ENCODE assay signal across 20 cellular contexts in genomic region chr2:85549095-85549494, GRCh38. TPM values are rescaled to one million over a fixed set of nuclear protein-coding genes. Genes with fewer than 3 reads are reported as not detected.
A peak's percentile ranks its signal among the peaks of the same experiment; 100 is the strongest.
DNase-seq lines count a peak whose midpoint lies in the region; ATAC-seq, FAIRE-seq and TF ChIP-seq lines count a peak whose summit lies in the region.
"Had no signal": no experiment of that assay in that cellular context is flagged by ENCODE, and none has a peak within 500 bp of the region (broad histone marks: within the 10 kb centered on the region; RNA-seq: fewer than 3 reads in every experiment).

No MANE protein-coding gene starts in this region.

- TF ChIP-seq CTCF in HepG2 (CRISPR knock-in tag; IDR thresholded peaks at IDR 0.05) (no peak), right lobe of liver (IDR thresholded peaks at IDR 0.05) (no peak), astrocyte (IDR thresholded peaks at IDR 0.05; ENCODE audit: insufficient read depth, low read depth, low read length) (no peak), osteocyte (IDR thresholded peaks at IDR 0.05) (no peak)

- peaks cover 29% of the 10 kb centered on the region for H3K36me3 Mint-ChIP-seq in astrocyte (ENCODE audit: low read depth, unreplicated experiment)
- H3K36me3 Mint-ChIP-seq in osteocyte (ENCODE audit: unreplicated experiment): peaks cover 26% of the 10 kb centered on the region

- BruUV-seq in HepG2 (replicated peaks; lab: Mats Ljungman, UMichigan): no TSS peak

- H3K9ac ChIP-seq in HepG2 (ENCODE audit: insufficient read depth, low read depth, low read length) (no peak overlapping the region), astrocyte (ENCODE audit: low read length) (no peak overlapping the region)

- CTCF ChIA-PET in HepG2 (lab: Yijun Ruan, JAX; ENCODE audit: low intra/inter-chr PET ratio, low total read pairs): interaction anchor here (4.8 kb wide), 1 partner anchor 128 kb away, joined by 45 read pairs; no protein-coding TSS in a partner anchor

- H3K9me3 Mint-ChIP-seq in astrocyte (ENCODE audit: unreplicated experiment) (no peaks in the 10 kb centered on the region), osteocyte (ENCODE audit: unreplicated experiment) (no peaks in the 10 kb centered on the region)
- H3K9me3 Mint-ChIP-seq: activated B cell treated with CpG ODN at 0.5 μM for 24 hours; CD4-positive, CD25-positive, alpha-beta regulatory T cell; T-helper 2 cell treated with Interferon-gamma antibody and Interleukin-4, amounts not matched to agents 5 μg/mL and 100 μg/mL, for 36 hours had no signal

- H3K4me3 ChIP-seq in HepG2 (replicated peaks in 1 of 3; ENCODE audit: insufficient read depth in 1 of 3, low read depth in 2 of 3, low read length in 3 of 3) (no peak overlapping the region), right lobe of liver (no peak overlapping the region), astrocyte (ENCODE audit: insufficient read depth, low read depth, low read length) (no peak overlapping the region)
- H3K4me3 ChIP-seq: hepatocyte had no signal

- TF ChIP-seq EP300 in HepG2 (IDR thresholded peaks at IDR 0.05; ENCODE audit: low read depth in 2 of 2, low read length in 2 of 2) (no peak), HepG2 (CRISPR knock-in tag; IDR thresholded peaks at IDR 0.05; ENCODE audit: borderline replicate concordance) (no peak)

- H3K27me3 ChIP-seq in HepG2 (ENCODE audit: control insufficient read depth in 1 of 2, insufficient read depth in 2 of 2, low read length in 2 of 2) (no peaks in the 10 kb centered on the region), right lobe of liver (no peaks in the 10 kb centered on the region), astrocyte (ENCODE audit: insufficient read depth, low read length) (no peaks in the 10 kb centered on the region)
- H3K27me3 ChIP-seq: hepatocyte had no signal

- ATAC-seq in HepG2 (no peak), right lobe of liver (no peak), HG03108 (IDR thresholded peaks at IDR 0.05; ENCODE audit: unreplicated experiment) (no peak)
- ATAC-seq: activated CD8-positive, alpha-beta T cell treated with anti-CD3 and anti-CD28 coated beads, Interleukin-2, amount 10 ng/mL, durations not matched to agents 7 days and 5 days; left ventricle myocardium superior had no signal

- H3K79me2 ChIP-seq in HepG2 (ENCODE audit: insufficient read depth, low read length): no peaks in the 10 kb centered on the region
- H3K79me2 ChIP-seq in astrocyte (ENCODE audit: insufficient read depth, low read length): no peaks in the 10 kb centered on the region
- H3K79me2 ChIP-seq: hepatocyte had no signal

- POLR2A ChIA-PET in HepG2 (lab: Yijun Ruan, JAX): interaction anchor here (1.4 to 20.8 kb wide), 6 partner anchors 8 to 128 kb away, joined by 4 to 645 read pairs (median 131); partner anchors contain the start of genes C2orf68, GGCX, MAT2A and RNF181

- TF ChIP-seq POLR2A in HepG2 (IDR thresholded peaks at IDR 0.05; ENCODE audit: insufficient read depth in 1 of 2, low read depth in 2 of 2, low read length in 2 of 2) (no peak; a peak in 1 of 4 replicates), right lobe of liver (IDR thresholded peaks at IDR 0.05) (no peak)

- H3K9me3 ChIP-seq in HepG2 (ENCODE audit: low read length): no peaks in the 10 kb centered on the region
- H3K9me3 ChIP-seq in right lobe of liver: no peaks in the 10 kb centered on the region
- H3K9me3 ChIP-seq in astrocyte (ENCODE audit: insufficient read depth, low read depth, low read length): no peaks in the 10 kb centered on the region

- H3K4me2 ChIP-seq in HepG2 (ENCODE audit: low read depth, low read length): no peak overlapping the region
- peak overlapping the region; percentile 66 for H3K4me2 ChIP-seq in astrocyte (ENCODE audit: low read length)
- H3K4me2 ChIP-seq: hepatocyte had no signal

- peaks cover 23% of the 10 kb centered on the region for H3K4me1 Mint-ChIP-seq in astrocyte (ENCODE audit: low read depth, unreplicated experiment)
- H3K4me1 Mint-ChIP-seq in osteocyte (ENCODE audit: unreplicated experiment): peaks cover 13% of the 10 kb centered on the region

- H3K27ac ChIP-seq in HepG2 (ENCODE audit: extremely low read length, insufficient read depth, low read length): no peak overlapping the region
- H3K27ac ChIP-seq in right lobe of liver: no peak overlapping the region
- H3K27ac ChIP-seq in astrocyte (ENCODE audit: low read depth, low read length): no peak overlapping the region

- DNase-seq in HepG2 (ENCODE audit: low spot score): no peak
- DNase-seq in right lobe of liver: no peak
- no peak for DNase-seq in astrocyte (ENCODE audit: low read depth)
- no peak for DNase-seq in osteocyte (ENCODE audit: extremely low spot score, unreplicated experiment)
- no peak for DNase-seq in kidney tubule cell (ENCODE audit: low spot score)
- no peak for DNase-seq in activated CD4-positive, CD25-positive, alpha-beta regulatory T cell (lab: John Stamatoyannopoulos, UW)
- no peak for DNase-seq in stimulated activated CD4-positive, alpha-beta T cell treated with anti-CD3 and anti-CD28 coated beads, Interleukin-4, amount 100 ng/mL, for 4 hours
- DNase-seq: activated B cell treated with CpG ODN at 0.5 μM for 24 hours; activated CD8-positive, alpha-beta T cell treated with anti-CD3 and anti-CD28 coated beads, Interleukin-2, amount 10 ng/mL, durations not matched to agents 7 days and 5 days; activated naive CD4-positive, alpha-beta T cell; activated T-cell treated with anti-CD3 and anti-CD28 coated beads, Interleukin-2, amount 50 U/mL, for 1 hour; CD4-positive, CD25-positive, alpha-beta regulatory T cell; DMS 273 treated with DMSO at 0.1 percent for 48 hours; left ventricle myocardium superior; NCI-H1417 treated with DMSO at 0.1 percent for 48 hours; NCI-H510A treated with DMSO at 0.1 percent for 48 hours had no signal

- in situ Hi-C loops in HepG2 (cut with HindIII; ENCODE audit: extremely low pct_ligation_motif_present, low pct_unique_long_range_greater_than_20kb): no loop called here

- 96% methylated on average over 10 of the region's 10 CpGs for WGBS in HepG2 (ENCODE audit: low lambda C conversion rate)
- 89% methylated on average over 10 of the region's 10 CpGs for WGBS in right lobe of liver (ENCODE audit: insufficient coverage, low coverage, low lambda C conversion rate, missing lambda C conversion rate)

- H3K27me3 Mint-ChIP-seq in astrocyte (ENCODE audit: low read depth, unreplicated experiment) (no peaks in the 10 kb centered on the region), osteocyte (ENCODE audit: unreplicated experiment) (no peaks in the 10 kb centered on the region)
- H3K27me3 Mint-ChIP-seq: activated B cell treated with CpG ODN at 0.5 μM for 24 hours; CD4-positive, CD25-positive, alpha-beta regulatory T cell had no signal

- H4K20me1 ChIP-seq in HepG2 (ENCODE audit: insufficient read depth, low read length) (peaks cover 12% of the 10 kb centered on the region), astrocyte (ENCODE audit: insufficient read depth, low read length) (peaks cover 39% of the 10 kb centered on the region)

- no peaks in the 10 kb centered on the region for H3K4me1 ChIP-seq in HepG2 (ENCODE audit: insufficient read depth, low read length)
- no peaks in the 10 kb centered on the region for H3K4me1 ChIP-seq in right lobe of liver
- H3K4me1 ChIP-seq in astrocyte (ENCODE audit: insufficient read depth, low read length): peaks cover 10% of the 10 kb centered on the region

- H3K27ac Mint-ChIP-seq in astrocyte (ENCODE audit: unreplicated experiment) (no peak overlapping the region), osteocyte (ENCODE audit: unreplicated experiment) (peak overlapping the region; percentile 4)
- H3K27ac Mint-ChIP-seq: activated B cell treated with CpG ODN at 0.5 μM for 24 hours; T-helper 2 cell treated with Interferon-gamma antibody and Interleukin-4, amounts not matched to agents 5 μg/mL and 100 μg/mL, for 36 hours had no signal

- intact Hi-C loops in HepG2 (cut with micrococcal nuclease; ENCODE audit: unreplicated experiment): no loop called here
- intact Hi-C loops in right lobe of liver (cut with DNase I): no loop called here

- no peak overlapping the region for H3K4me3 Mint-ChIP-seq in astrocyte (ENCODE audit: unreplicated experiment)
- no peak overlapping the region for H3K4me3 Mint-ChIP-seq in osteocyte (ENCODE audit: unreplicated experiment)
- H3K4me3 Mint-ChIP-seq: activated B cell treated with CpG ODN at 0.5 μM for 24 hours; activated CD8-positive, alpha-beta T cell treated with anti-CD3 and anti-CD28 coated beads, Interleukin-2, amount 10 ng/mL, durations not matched to agents 7 days and 5 days; CD4-positive, CD25-positive, alpha-beta regulatory T cell; T-helper 2 cell treated with Interferon-gamma antibody and Interleukin-4, amounts not matched to agents 5 μg/mL and 100 μg/mL, for 36 hours had no signal

- no peak for FAIRE-seq in HepG2 (lab: Jason Lieb, UNC)
- no peak for FAIRE-seq in astrocyte (lab: Jason Lieb, UNC)
- FAIRE-seq: RCC 7860 had no signal

- H3K36me3 ChIP-seq in HepG2 (replicated peaks in 1 of 2; ENCODE audit: control insufficient read depth in 1 of 2, insufficient read depth in 2 of 2, low read length in 2 of 2): peaks cover 34 to 57% of the 10 kb centered on the region in 2 experiments
- peaks cover 11 to 76% (median 34%) of the 10 kb centered on the region in 4 donors for H3K36me3 ChIP-seq in right lobe of liver
- peaks cover 60% of the 10 kb centered on the region for H3K36me3 ChIP-seq in astrocyte (ENCODE audit: insufficient read depth, low read length)

- H2AFZ ChIP-seq in HepG2 (ENCODE audit: low read length): no peak overlapping the region
- H2AFZ ChIP-seq in astrocyte (ENCODE audit: low read depth, low read length): no peak overlapping the region
- H2AFZ ChIP-seq: hepatocyte had no signal

- no peak for TF ChIP-seq RAD21 in HepG2 (CRISPR knock-in tag; IDR thresholded peaks at IDR 0.05)

RNA-seq across cellular contexts. Expression of gene MAT2A, which starts 10.1 kb away (rescaled TPM):
- total RNA-seq in HepG2 (2016; rRNA removed; fragmentation: Illumina TruSeq; extraction: Trizol) (55.8 and 155 TPM in 2 replicates), right lobe of liver (100 to 1,000 TPM in 3 of 6 experiments, 10 to 100 TPM in 3; 57.8 to 118 (median 102) TPM), astrocyte (175 and 180 TPM in 2 replicates), osteocyte (178 and 183 TPM in 2 replicates)
- 17.0 and 17.4 TPM in 2 replicates for total RNA-seq in HepG2 (2016; cell fraction: cytosol; rRNA removed; fragmentation: Illumina TruSeq; extraction: Trizol; ENCODE audit: low read depth)
- 56.1 and 159 TPM in 2 replicates for total RNA-seq in HepG2 (2016; cell fraction: insoluble cytoplasmic fraction; rRNA removed; fragmentation: Illumina TruSeq; extraction: Trizol)
- 24.5 and 25.4 TPM in 2 replicates for total RNA-seq in HepG2 (2016; cell fraction: membrane; rRNA removed; fragmentation: Illumina TruSeq; extraction: Trizol)
- 512 and 527 TPM in 2 replicates for total RNA-seq in HepG2 (2016; cell fraction: nucleus; rRNA removed; fragmentation: Illumina TruSeq; extraction: Trizol)
- 331 and 367 TPM in 2 replicates for polyA plus RNA-seq in HepG2 (2011; rRNA removed)
- 57.6 and 71.2 TPM in 2 replicates for polyA plus RNA-seq in HepG2 (2011; cell fraction: cytosol; rRNA removed)
- polyA plus RNA-seq in HepG2 (2011; cell fraction: nucleus; rRNA removed): 1,062 and 1,322 TPM in 2 replicates
- polyA plus RNA-seq in HepG2 (2012): 226 and 241 TPM in 2 replicates
- polyA plus RNA-seq in HepG2 (2016; cell fraction: cytosol; fragmentation: Illumina TruSeq; extraction: Trizol; ENCODE audit: low read depth): 3.7 and 4.3 TPM in 2 replicates
- 67.1 and 68.7 TPM in 2 replicates for polyA plus RNA-seq in HepG2 (2016; cell fraction: insoluble cytoplasmic fraction; fragmentation: Illumina TruSeq; extraction: Trizol; ENCODE audit: low read depth)
- polyA plus RNA-seq in HepG2 (2016; cell fraction: membrane; fragmentation: Illumina TruSeq; extraction: Trizol; ENCODE audit: low read depth): 13.5 TPM in 2 replicates
- 1,060 and 1,066 TPM in 2 replicates for polyA plus RNA-seq in HepG2 (2016; cell fraction: nucleus; fragmentation: Illumina TruSeq; extraction: Trizol; ENCODE audit: insufficient read depth, low read depth)
- polyA minus RNA-seq in HepG2 (2011; rRNA and poly(A)+ RNA removed; ENCODE audit: low replicate concordance): 260 and 404 TPM in 2 replicates
- polyA minus RNA-seq in HepG2 (2011; cell fraction: cytosol; rRNA and poly(A)+ RNA removed): 43.2 and 67.4 TPM in 2 replicates
- polyA minus RNA-seq in HepG2 (2011; cell fraction: nucleus; rRNA and poly(A)+ RNA removed): 961 and 1,136 TPM in 2 replicates

RNA-seq across cellular contexts. Expression of gene GGCX, which starts 12.2 kb away (rescaled TPM):
- total RNA-seq in HepG2 (2016; rRNA removed; fragmentation: Illumina TruSeq; extraction: Trizol) (51.3 and 103 TPM in 2 replicates), right lobe of liver (100 to 1,000 TPM in 4 of 6 experiments, 10 to 100 TPM in 2; 89.6 to 238 (median 183) TPM), astrocyte (79.0 and 94.6 TPM in 2 replicates), osteocyte (58.2 and 59.6 TPM in 2 replicates)
- 17.1 and 22.7 TPM in 2 replicates for total RNA-seq in HepG2 (2016; cell fraction: cytosol; rRNA removed; fragmentation: Illumina TruSeq; extraction: Trizol; ENCODE audit: low read depth)
- 48.3 and 106 TPM in 2 replicates for total RNA-seq in HepG2 (2016; cell fraction: insoluble cytoplasmic fraction; rRNA removed; fragmentation: Illumina TruSeq; extraction: Trizol)
- total RNA-seq in HepG2 (2016; cell fraction: membrane; rRNA removed; fragmentation: Illumina TruSeq; extraction: Trizol): 29.4 and 31.6 TPM in 2 replicates
- 105 and 118 TPM in 2 replicates for total RNA-seq in HepG2 (2016; cell fraction: nucleus; rRNA removed; fragmentation: Illumina TruSeq; extraction: Trizol)
- 72.5 and 74.9 TPM in 2 replicates for polyA plus RNA-seq in HepG2 (2011; rRNA removed)
- polyA plus RNA-seq in HepG2 (2011; cell fraction: cytosol; rRNA removed): 69.2 and 77.6 TPM in 2 replicates
- 125 and 131 TPM in 2 replicates for polyA plus RNA-seq in HepG2 (2011; cell fraction: nucleus; rRNA removed)
- 61.2 and 76.7 TPM in 2 replicates for polyA plus RNA-seq in HepG2 (2012)
- polyA plus RNA-seq in HepG2 (2016; cell fraction: cytosol; fragmentation: Illumina TruSeq; extraction: Trizol; ENCODE audit: low read depth): 13.3 and 16.7 TPM in 2 replicates
- 30.8 and 40.7 TPM in 2 replicates for polyA plus RNA-seq in HepG2 (2016; cell fraction: insoluble cytoplasmic fraction; fragmentation: Illumina TruSeq; extraction: Trizol; ENCODE audit: low read depth)
- 17.3 and 20.9 TPM in 2 replicates for polyA plus RNA-seq in HepG2 (2016; cell fraction: membrane; fragmentation: Illumina TruSeq; extraction: Trizol; ENCODE audit: low read depth)
- polyA plus RNA-seq in HepG2 (2016; cell fraction: nucleus; fragmentation: Illumina TruSeq; extraction: Trizol; ENCODE audit: insufficient read depth, low read depth): 107 and 111 TPM in 2 replicates
- polyA minus RNA-seq in HepG2 (2011; rRNA and poly(A)+ RNA removed; ENCODE audit: low replicate concordance): 104 and 294 TPM in 2 replicates
- 49.5 and 52.3 TPM in 2 replicates for polyA minus RNA-seq in HepG2 (2011; cell fraction: cytosol; rRNA and poly(A)+ RNA removed)
- polyA minus RNA-seq in HepG2 (2011; cell fraction: nucleus; rRNA and poly(A)+ RNA removed): 129 and 159 TPM in 2 replicates

RNA-seq across cellular contexts. Expression of gene VAMP8, which starts 28.3 kb away (rescaled TPM):
- total RNA-seq in HepG2 (2016; rRNA removed; fragmentation: Illumina TruSeq; extraction: Trizol): 83.3 and 97.0 TPM in 2 replicates
- 33.0 and 34.9 TPM in 2 replicates for total RNA-seq in HepG2 (2016; cell fraction: cytosol; rRNA removed; fragmentation: Illumina TruSeq; extraction: Trizol; ENCODE audit: low read depth)
- total RNA-seq in HepG2 (2016; cell fraction: insoluble cytoplasmic fraction; rRNA removed; fragmentation: Illumina TruSeq; extraction: Trizol): 91.8 and 96.6 TPM in 2 replicates
- 38.7 and 40.7 TPM in 2 replicates for total RNA-seq in HepG2 (2016; cell fraction: membrane; rRNA removed; fragmentation: Illumina TruSeq; extraction: Trizol)
- total RNA-seq in HepG2 (2016; cell fraction: nucleus; rRNA removed; fragmentation: Illumina TruSeq; extraction: Trizol): 36.3 and 40.3 TPM in 2 replicates
- polyA plus RNA-seq in HepG2 (2011; rRNA removed): 151 and 157 TPM in 2 replicates
- 149 and 196 TPM in 2 replicates for polyA plus RNA-seq in HepG2 (2011; cell fraction: cytosol; rRNA removed)
- 67.9 and 94.0 TPM in 2 replicates for polyA plus RNA-seq in HepG2 (2011; cell fraction: nucleus; rRNA removed)
- polyA plus RNA-seq in HepG2 (2012): 146 and 149 TPM in 2 replicates
- polyA plus RNA-seq in HepG2 (2016; cell fraction: cytosol; fragmentation: Illumina TruSeq; extraction: Trizol; ENCODE audit: low read depth): 45.1 and 52.0 TPM in 2 replicates
- polyA plus RNA-seq in HepG2 (2016; cell fraction: insoluble cytoplasmic fraction; fragmentation: Illumina TruSeq; extraction: Trizol; ENCODE audit: low read depth): 141 and 157 TPM in 2 replicates
- 48.0 and 51.7 TPM in 2 replicates for polyA plus RNA-seq in HepG2 (2016; cell fraction: membrane; fragmentation: Illumina TruSeq; extraction: Trizol; ENCODE audit: low read depth)
- polyA plus RNA-seq in HepG2 (2016; cell fraction: nucleus; fragmentation: Illumina TruSeq; extraction: Trizol; ENCODE audit: insufficient read depth, low read depth): 89.3 and 90.1 TPM in 2 replicates
- polyA minus RNA-seq in HepG2 (2011; rRNA and poly(A)+ RNA removed; ENCODE audit: low replicate concordance): 33.8 and 60.6 TPM in 2 replicates
- polyA minus RNA-seq in HepG2 (2011; cell fraction: cytosol; rRNA and poly(A)+ RNA removed): 17.8 and 20.1 TPM in 2 replicates
- polyA minus RNA-seq in HepG2 (2011; cell fraction: nucleus; rRNA and poly(A)+ RNA removed): 16.2 and 24.6 TPM in 2 replicates
- 100 to 1,000 TPM in 1 of 6 experiments, 10 to 100 TPM in 5; 59.5 to 107 (median 74.5) TPM for total RNA-seq in right lobe of liver
- 30.6 and 35.3 TPM in 2 replicates for total RNA-seq in astrocyte
- 3.1 and 3.8 TPM in 2 replicates for total RNA-seq in osteocyte

RNA-seq across cellular contexts. Expression of gene VAMP5, which starts 35.1 kb away (rescaled TPM):
- total RNA-seq in HepG2 (2016; rRNA removed; fragmentation: Illumina TruSeq; extraction: Trizol) (7.2 and 9.0 TPM in 2 replicates), right lobe of liver (10 to 100 TPM; 27.2 to 50.1 (median 34.7) TPM), astrocyte (17.1 and 17.6 TPM in 2 replicates), osteocyte (not detected in 2 replicates)
- 13.9 and 18.3 TPM in 2 replicates for total RNA-seq in HepG2 (2016; cell fraction: cytosol; rRNA removed; fragmentation: Illumina TruSeq; extraction: Trizol; ENCODE audit: low read depth)
- total RNA-seq in HepG2 (2016; cell fraction: insoluble cytoplasmic fraction; rRNA removed; fragmentation: Illumina TruSeq; extraction: Trizol): 7.1 and 9.2 TPM in 2 replicates
- 12.5 and 15.9 TPM in 2 replicates for total RNA-seq in HepG2 (2016; cell fraction: membrane; rRNA removed; fragmentation: Illumina TruSeq; extraction: Trizol)
- total RNA-seq in HepG2 (2016; cell fraction: nucleus; rRNA removed; fragmentation: Illumina TruSeq; extraction: Trizol): 3.2 and 4.0 TPM in 2 replicates
- 56.7 and 68.6 TPM in 2 replicates for polyA plus RNA-seq in HepG2 (2011; rRNA removed)
- polyA plus RNA-seq in HepG2 (2011; cell fraction: cytosol; rRNA removed): 87.7 and 90.8 TPM in 2 replicates
- polyA plus RNA-seq in HepG2 (2011; cell fraction: nucleus; rRNA removed): 35.8 and 44.7 TPM in 2 replicates
- 39.4 and 46.3 TPM in 2 replicates for polyA plus RNA-seq in HepG2 (2012)
- 27.3 and 33.3 TPM in 2 replicates for polyA plus RNA-seq in HepG2 (2016; cell fraction: cytosol; fragmentation: Illumina TruSeq; extraction: Trizol; ENCODE audit: low read depth)
- polyA plus RNA-seq in HepG2 (2016; cell fraction: insoluble cytoplasmic fraction; fragmentation: Illumina TruSeq; extraction: Trizol; ENCODE audit: low read depth): 20.9 and 22.2 TPM in 2 replicates
- 21.7 and 27.9 TPM in 2 replicates for polyA plus RNA-seq in HepG2 (2016; cell fraction: membrane; fragmentation: Illumina TruSeq; extraction: Trizol; ENCODE audit: low read depth)
- polyA plus RNA-seq in HepG2 (2016; cell fraction: nucleus; fragmentation: Illumina TruSeq; extraction: Trizol; ENCODE audit: insufficient read depth, low read depth): 11.7 and 13.5 TPM in 2 replicates
- 5.5 and 44.4 TPM in 2 replicates for polyA minus RNA-seq in HepG2 (2011; rRNA and poly(A)+ RNA removed; ENCODE audit: low replicate concordance)
- polyA minus RNA-seq in HepG2 (2011; cell fraction: cytosol; rRNA and poly(A)+ RNA removed): 7.3 and 9.1 TPM in 2 replicates
- 2.0 and 4.9 TPM in 2 replicates for polyA minus RNA-seq in HepG2 (2011; cell fraction: nucleus; rRNA and poly(A)+ RNA removed)

RNA-seq across cellular contexts. Expression of gene RNF181, which starts 46.5 kb away (rescaled TPM):
- total RNA-seq in HepG2 (2016; rRNA removed; fragmentation: Illumina TruSeq; extraction: Trizol): 224 and 234 TPM in 2 replicates
- 68.8 and 79.7 TPM in 2 replicates for total RNA-seq in HepG2 (2016; cell fraction: cytosol; rRNA removed; fragmentation: Illumina TruSeq; extraction: Trizol; ENCODE audit: low read depth)
- 237 and 239 TPM in 2 replicates for total RNA-seq in HepG2 (2016; cell fraction: insoluble cytoplasmic fraction; rRNA removed; fragmentation: Illumina TruSeq; extraction: Trizol)
- total RNA-seq in HepG2 (2016; cell fraction: membrane; rRNA removed; fragmentation: Illumina TruSeq; extraction: Trizol): 60.8 and 63.4 TPM in 2 replicates
- 99.4 and 107 TPM in 2 replicates for total RNA-seq in HepG2 (2016; cell fraction: nucleus; rRNA removed; fragmentation: Illumina TruSeq; extraction: Trizol)
- polyA plus RNA-seq in HepG2 (2011; rRNA removed): 578 and 594 TPM in 2 replicates
- 700 and 712 TPM in 2 replicates for polyA plus RNA-seq in HepG2 (2011; cell fraction: cytosol; rRNA removed)
- polyA plus RNA-seq in HepG2 (2011; cell fraction: nucleus; rRNA removed): 285 and 326 TPM in 2 replicates
- 240 and 307 TPM in 2 replicates for polyA plus RNA-seq in HepG2 (2012)
- polyA plus RNA-seq in HepG2 (2016; cell fraction: cytosol; fragmentation: Illumina TruSeq; extraction: Trizol; ENCODE audit: low read depth): 54.1 and 54.2 TPM in 2 replicates
- 189 and 200 TPM in 2 replicates for polyA plus RNA-seq in HepG2 (2016; cell fraction: insoluble cytoplasmic fraction; fragmentation: Illumina TruSeq; extraction: Trizol; ENCODE audit: low read depth)
- 43.8 and 45.1 TPM in 2 replicates for polyA plus RNA-seq in HepG2 (2016; cell fraction: membrane; fragmentation: Illumina TruSeq; extraction: Trizol; ENCODE audit: low read depth)
- polyA plus RNA-seq in HepG2 (2016; cell fraction: nucleus; fragmentation: Illumina TruSeq; extraction: Trizol; ENCODE audit: insufficient read depth, low read depth): 124 and 147 TPM in 2 replicates
- polyA minus RNA-seq in HepG2 (2011; rRNA and poly(A)+ RNA removed; ENCODE audit: low replicate concordance): 200 and 300 TPM in 2 replicates
- 65.6 and 78.5 TPM in 2 replicates for polyA minus RNA-seq in HepG2 (2011; cell fraction: cytosol; rRNA and poly(A)+ RNA removed)
- 59.9 and 82.9 TPM in 2 replicates for polyA minus RNA-seq in HepG2 (2011; cell fraction: nucleus; rRNA and poly(A)+ RNA removed)
- 100 to 1,000 TPM in 2 of 6 experiments, 10 to 100 TPM in 4; 54.5 to 123 (median 66.6) TPM for total RNA-seq in right lobe of liver
- 155 and 176 TPM in 2 replicates for total RNA-seq in astrocyte
- total RNA-seq in osteocyte: 77.2 and 77.3 TPM in 2 replicates
